Comparison of ENCODE assay signal across 8 cellular contexts in genomic region chr4:473575-474457, GRCh38. TPM values are rescaled to one million over a fixed set of nuclear protein-coding genes. Genes with fewer than 3 reads are reported as not detected.
A peak's percentile ranks its signal among the peaks of the same experiment; 100 is the strongest.
DNase-seq lines count a peak whose midpoint lies in the region; ATAC-seq and TF ChIP-seq lines count a peak whose summit lies in the region.

No MANE protein-coding gene starts in this region.

- ATAC-seq in GM21360 (IDR thresholded peaks at IDR 0.05; ENCODE audit: unreplicated experiment) = peak; percentile 97

- peak; percentile 91 for DNase-seq in COLO829 (ENCODE audit: low spot score)
- DNase-seq in HT-29 (ENCODE audit: low spot score) = peak; percentile 99
- peak; percentile 74 for DNase-seq in NOMO-1 treated with dmso at 0.1 percent for 144 hours (lab: John Stamatoyannopoulos, UW; ENCODE audit: unreplicated experiment)
- peak; percentile 80 for DNase-seq in activated T-cell treated with anti-CD3 and anti-CD28 coated beads for 1 hour (ENCODE audit: low read depth)
- DNase-seq in epithelial cell of esophagus (ENCODE audit: low read depth) = peak; percentile 100
- DNase-seq in middle frontal gyrus (ENCODE audit: extremely low spot score, low spot score) = peak; percentile 96
- peak; percentile 81 to 84 for DNase-seq in stimulated activated CD8-positive, alpha-beta memory T cell treated with anti-CD3 and anti-CD28 coated beads, Interleukin-2, amount 100 ng/mL, for 1 hour (ENCODE audit: low read depth in 2 of 2)

- no peak for TF ChIP-seq CTCF in epithelial cell of esophagus (IDR thresholded peaks at IDR 0.05; ENCODE audit: insufficient read depth, low read depth, low read length, missing control alignments)

- peak overlapping the region; percentile 83 for H3K4me3 ChIP-seq in epithelial cell of esophagus (ENCODE audit: low read length)

RNA-seq across cellular contexts. Expression of gene ZNF721, which starts 25.1 kb away (rescaled TPM):
- 13.9 and 16.5 TPM in 2 replicates for total RNA-seq in HT-29 (2014; rRNA removed; shearing (Covaris generic))

RNA-seq across cellular contexts. Expression of gene PIGG, which starts 25.2 kb away (rescaled TPM):
- total RNA-seq in HT-29 (2014; rRNA removed; shearing (Covaris generic)) = 42.1 and 49.7 TPM in 2 replicates

Comparison
In these comparisons a context has a peak if more than half of its experiments do, and no peak if none do; other contexts are left out.
1. Peak in every context shown above with its lines: DNase-seq, ATAC-seq and H3K4me3 ChIP-seq.